8 cellular contexts compared by ENCODE assay signal in genomic region chr14:105474478-105475268, GRCh38. TPM values are rescaled to one million over a fixed set of nuclear protein-coding genes. Genes with fewer than 3 reads are reported as not detected.
A peak's percentile ranks its signal among the peaks of the same experiment; 100 is the strongest.
DNase-seq lines count a peak whose midpoint lies in the region; ATAC-seq and TF ChIP-seq lines count a peak whose summit lies in the region.

TSS of gene CRIP2 (plus strand) at chr14:105474821. CDS start at chr14:105474863, 42 bp downstream.

- no peak for TF ChIP-seq CTCF in omental fat pad (IDR thresholded peaks at IDR 0.05)

- no peaks in the 10 kb centered on the region for H3K27me3 Mint-ChIP-seq in activated naive CD4-positive, alpha-beta T cell treated with anti-CD3 and anti-CD28 coated beads, Interleukin-2, amount 50 U/mL, for 24 hours

- no peaks in the 10 kb centered on the region for H3K9me3 Mint-ChIP-seq in activated naive CD4-positive, alpha-beta T cell treated with anti-CD3 and anti-CD28 coated beads, Interleukin-2, amount 50 U/mL, for 24 hours

- H3K36me3 Mint-ChIP-seq in activated naive CD4-positive, alpha-beta T cell treated with anti-CD3 and anti-CD28 coated beads, Interleukin-2, amount 50 U/mL, for 24 hours, result no peaks in the 10 kb centered on the region

- H3K27ac Mint-ChIP-seq in activated naive CD4-positive, alpha-beta T cell treated with anti-CD3 and anti-CD28 coated beads, Interleukin-2, amount 50 U/mL, for 24 hours, result peak within 1 kb of the TSS; percentile 41

- H3K4me3 Mint-ChIP-seq in activated naive CD4-positive, alpha-beta T cell treated with anti-CD3 and anti-CD28 coated beads, Interleukin-2, amount 50 U/mL, for 24 hours, result peak within 1 kb of the TSS; percentile 72

- ATAC-seq in omental fat pad (ENCODE audit: low FRiP score), result peak; percentile 41

- H3K4me1 Mint-ChIP-seq in activated naive CD4-positive, alpha-beta T cell treated with anti-CD3 and anti-CD28 coated beads, Interleukin-2, amount 50 U/mL, for 24 hours, result peaks cover 7% of the 10 kb centered on the region

- DNase-seq in NCI-H510A treated with DMSO at 0.1 percent for 48 hours (lab: John Stamatoyannopoulos, UW) (peak; percentile 22), NCI-H510A (lab: John Stamatoyannopoulos, UW) (no peak), NCI-H146 (lab: John Stamatoyannopoulos, UW) (peak; percentile 81), glomerular visceral epithelial cell (ENCODE audit: extremely low spot score) (peak; percentile 65), omental fat pad (ENCODE audit: low spot score) (no peak), medulla oblongata (ENCODE audit: extremely low spot score) (no peak)
- DNase-seq in stimulated activated CD4-positive, alpha-beta T cell treated with anti-CD3 and anti-CD28 coated beads, Interleukin-1b, Interleukin-23, amount 100 ng/mL, for 48 hours, result no peak

RNA-seq across cellular contexts. Expression of gene CRIP2, which starts in this region (rescaled TPM):
- 100 to 1,000 TPM in 2 of 4 donors, 10 to 100 TPM in 2; 63.4 to 177 (median 122) TPM for total RNA-seq in omental fat pad

Comparison
In these comparisons a context has a peak if more than half of its experiments do, and no peak if none do; other contexts are left out.
1. DNase-seq: peak in NCI-H510A treated with DMSO at 0.1 percent for 48 hours (single experiment), NCI-H146 (single experiment) and glomerular visceral epithelial cell (single experiment); none in NCI-H510A (single experiment), omental fat pad (single experiment), medulla oblongata (single experiment) and stimulated activated CD4-positive, alpha-beta T cell treated with anti-CD3 and anti-CD28 coated beads, Interleukin-1b, Interleukin-23, amount 100 ng/mL, for 48 hours (single experiment).